ENCODE assay signal across 9 cellular contexts in genomic region chr17:78412403-78412802, GRCh38. TPM values are rescaled to one million over a fixed set of nuclear protein-coding genes. Genes with fewer than 3 reads are reported as not detected.
DNase-seq lines count a peak whose midpoint lies in the region; ATAC-seq lines count a peak whose summit lies in the region.
"Had no signal": no experiment of that assay in that cellular context is flagged by ENCODE, and none has a peak within 500 bp of the region (broad histone marks: within the 10 kb centered on the region; RNA-seq: fewer than 3 reads in every experiment).

No MANE protein-coding gene starts in this region.

- in situ Hi-C loops in G401 (cut with HindIII; ENCODE audit: low sequenced_read_pairs), result no loop called here

- peak overlapping the region; percentile 91 to 94 for H3K27ac Mint-ChIP-seq in activated naive CD4-positive, alpha-beta T cell treated with anti-CD3 and anti-CD28 coated beads, Interleukin-2, amount 50 U/mL, for 72 hours

- ATAC-seq in activated naive CD4-positive, alpha-beta T cell treated with anti-CD3 and anti-CD28 coated beads, Interleukin-2, amount 50 U/mL, for 72 hours, result peak; percentile 38 to 69
- ATAC-seq in GM21737 (IDR thresholded peaks at IDR 0.05; ENCODE audit: unreplicated experiment), result no peak

- H3K9me3 Mint-ChIP-seq in activated naive CD4-positive, alpha-beta T cell treated with anti-CD3 and anti-CD28 coated beads, Interleukin-2, amount 50 U/mL, for 72 hours, result no peaks in the 10 kb centered on the region
- H3K9me3 Mint-ChIP-seq: naive B cell had no signal

- DNase-seq in G401 (ENCODE audit: low spot score) (peak; percentile 40), MV-4-11 (lab: John Stamatoyannopoulos, UW) (peak; percentile 69), lung microvascular endothelial cell (ENCODE audit: low read depth in 2 of 2) (peak; percentile 44 to 56), GDM1 (lab: John Stamatoyannopoulos, UW) (no peak), NCI-H2081 (lab: John Stamatoyannopoulos, UW) (no peak), nucleus accumbens (lab: John Stamatoyannopoulos, UW) (no peak)
- DNase-seq in activated naive CD4-positive, alpha-beta T cell treated with anti-CD3 and anti-CD28 coated beads, Interleukin-2, amount 50 U/mL, for 72 hours (ENCODE audit: low spot score in 2 of 2), result peak; percentile 54 to 77
- DNase-seq: naive B cell had no signal

- peaks cover 0 to 33% of the 10 kb centered on the region in 2 donors for H3K36me3 Mint-ChIP-seq in activated naive CD4-positive, alpha-beta T cell treated with anti-CD3 and anti-CD28 coated beads, Interleukin-2, amount 50 U/mL, for 72 hours
- H3K36me3 Mint-ChIP-seq: naive B cell had no signal

RNA-seq across cellular contexts. Expression of gene PGS1, which starts 34.0 kb away (rescaled TPM):
- total RNA-seq in G401 (2014; rRNA removed; shearing (Covaris generic)), result 16.3 and 43.0 TPM in 2 replicates
- total RNA-seq in activated naive CD4-positive, alpha-beta T cell treated with anti-CD3 and anti-CD28 coated beads, Interleukin-2, amount 50 U/mL, for 72 hours, result 100 to 1,000 TPM in 1 of 2 donors, 10 to 100 TPM in 1; 63.5 to 122 TPM
- 15.7 and 26.4 TPM in 2 replicates for total RNA-seq in lung microvascular endothelial cell

RNA-seq across cellular contexts. Expression of gene SOCS3, which starts 52.5 kb away (rescaled TPM):
- 72.7 and 90.1 TPM in 2 replicates for total RNA-seq in G401 (2014; rRNA removed; shearing (Covaris generic))
- total RNA-seq in activated naive CD4-positive, alpha-beta T cell treated with anti-CD3 and anti-CD28 coated beads, Interleukin-2, amount 50 U/mL, for 72 hours, result 100 to 1,000 TPM; 179 to 182 TPM
- total RNA-seq in lung microvascular endothelial cell, result 39.2 and 79.6 TPM in 2 replicates

Comparison
In these comparisons a context has a peak if more than half of its experiments do, and no peak if none do; other contexts are left out.
1. DNase-seq: peak in G401 (single experiment), MV-4-11 (single experiment), activated naive CD4-positive, alpha-beta T cell treated with anti-CD3 and anti-CD28 coated beads, Interleukin-2, amount 50 U/mL, for 72 hours (2 of 2) and lung microvascular endothelial cell (2 of 2); none in GDM1 (single experiment), NCI-H2081 (0 of 2) and nucleus accumbens (0 of 56).